Comparison of ENCODE assay signal across 8 cellular contexts in genomic region chr13:19959831-19960672, GRCh38. TPM values are rescaled to one million over a fixed set of nuclear protein-coding genes. Genes with fewer than 3 reads are reported as not detected.
A peak's percentile ranks its signal among the peaks of the same experiment; 100 is the strongest.
DNase-seq lines count a peak whose midpoint lies in the region; ATAC-seq and TF ChIP-seq lines count a peak whose summit lies in the region.

No MANE protein-coding gene starts in this region.

- H3K9me3 ChIP-seq in neural cell (ENCODE audit: low read length): peaks cover 5% of the 10 kb centered on the region

- peaks cover 19% of the 10 kb centered on the region for H4K20me1 ChIP-seq in neural cell (ENCODE audit: insufficient read depth)

- H3K27ac Mint-ChIP-seq in stimulated activated naive CD8-positive, alpha-beta T cell treated with anti-CD3 and anti-CD28 coated beads, Interleukin-15, amount 100 ng/mL, for 72 hours: peak overlapping the region; percentile 91 to 97

- H3K27me3 ChIP-seq in neural cell (ENCODE audit: insufficient read depth, low read depth, low read length): no peaks in the 10 kb centered on the region

- H3K27ac ChIP-seq in RWPE1 (peak overlapping the region; percentile 98), neural cell (ENCODE audit: low read length) (peak overlapping the region; percentile 97)

- no peaks in the 10 kb centered on the region for H3K9me3 Mint-ChIP-seq in stimulated activated naive CD8-positive, alpha-beta T cell treated with anti-CD3 and anti-CD28 coated beads, Interleukin-15, amount 100 ng/mL, for 72 hours

- H3F3A ChIP-seq in neural cell (ENCODE audit: insufficient read depth, low read length, poor library complexity, severe bottlenecking): peaks cover 3% of the 10 kb centered on the region

- TF ChIP-seq RAD21 in neural cell (conservative IDR thresholded peaks at IDR 0.05): peak; percentile 77

- peak; percentile 76 for TF ChIP-seq CTCF in LNCaP clone FGC (IDR thresholded peaks at IDR 0.05; ENCODE audit: control insufficient read depth, extremely low read depth, insufficient read depth)
- peak; percentile 94 for TF ChIP-seq CTCF in RWPE1 (conservative IDR thresholded peaks at IDR 0.05; ENCODE audit: low read depth)
- peak; percentile 98 for TF ChIP-seq CTCF in fibroblast of the aortic adventitia (IDR thresholded peaks at IDR 0.05; ENCODE audit: insufficient read depth, low read length)
- TF ChIP-seq CTCF in neural cell (IDR thresholded peaks at IDR 0.05; ENCODE audit: poor library complexity, severe bottlenecking): peak; percentile 99

- DNase-seq in ELR (ENCODE audit: low read depth) (peak; percentile 94), GOT3 (lab: John Stamatoyannopoulos, UW) (peak; percentile 28), LNCaP clone FGC (ENCODE audit: low read depth) (peak; percentile 67), RWPE1 (ENCODE audit: low spot score) (peak; percentile 80), fibroblast of the aortic adventitia (ENCODE audit: low read depth) (peak; percentile 87)
- peak; percentile 79 for DNase-seq in activated T-helper 9 cell treated with anti-CD3 and anti-CD28 coated beads, Interleukin-2, amount 50 U/mL, for 16 hours (ENCODE audit: low read depth)
- DNase-seq in stimulated activated naive CD8-positive, alpha-beta T cell treated with anti-CD3 and anti-CD28 coated beads, Interleukin-15, amount 100 ng/mL, for 72 hours: peak; percentile 85 to 93

- H3K4me1 Mint-ChIP-seq in stimulated activated naive CD8-positive, alpha-beta T cell treated with anti-CD3 and anti-CD28 coated beads, Interleukin-15, amount 100 ng/mL, for 72 hours: peaks cover 30% of the 10 kb centered on the region

- peak overlapping the region; percentile 96 to 98 for H3K4me3 Mint-ChIP-seq in stimulated activated naive CD8-positive, alpha-beta T cell treated with anti-CD3 and anti-CD28 coated beads, Interleukin-15, amount 100 ng/mL, for 72 hours

- H3K4me3 ChIP-seq in LNCaP clone FGC (ENCODE audit: low read depth, low read length) (peak overlapping the region; percentile 91), fibroblast of the aortic adventitia (ENCODE audit: low read depth, low read length) (peak overlapping the region; percentile 86), neural cell (ENCODE audit: low read length) (peak overlapping the region; percentile 88)

- H2AFZ ChIP-seq in neural cell (ENCODE audit: low read depth, low read length): peak overlapping the region; percentile 61

- ATAC-seq in stimulated activated naive CD8-positive, alpha-beta T cell treated with anti-CD3 and anti-CD28 coated beads, Interleukin-15, amount 100 ng/mL, for 72 hours: peak; percentile 66

- H3K9me2 ChIP-seq in neural cell (ENCODE audit: insufficient read depth, low read length): no peaks in the 10 kb centered on the region

- H3K9ac ChIP-seq in neural cell (ENCODE audit: low read length): peak overlapping the region; percentile 98

- H3K27me3 Mint-ChIP-seq in stimulated activated naive CD8-positive, alpha-beta T cell treated with anti-CD3 and anti-CD28 coated beads, Interleukin-15, amount 100 ng/mL, for 72 hours: no peaks in the 10 kb centered on the region

- POLR2A ChIA-PET in RWPE1 (lab: Yijun Ruan, JAX; ENCODE audit: low non-redundant PET): no interaction called here

- H3K79me2 ChIP-seq in neural cell (replicated peaks; ENCODE audit: insufficient read depth, low read length): peaks cover 46% of the 10 kb centered on the region

- H3K4me2 ChIP-seq in neural cell (ENCODE audit: low read length): peak overlapping the region; percentile 93

- peaks cover 6% of the 10 kb centered on the region for H3K36me3 ChIP-seq in neural cell (ENCODE audit: insufficient read depth, low read length)

- TF ChIP-seq EP300 in neural cell (conservative IDR thresholded peaks at IDR 0.05; ENCODE audit: poor library complexity, severe bottlenecking): peak; percentile 59

- CTCF ChIA-PET in RWPE1 (lab: Yijun Ruan, JAX): interaction anchor here (0.5 to 1.2 kb wide), 9 partner anchors 9 to 167 kb away, joined by 3 to 6 read pairs (median 4); no protein-coding TSS in a partner anchor

TF ChIP-seq in neural cell, 6 proteins besides CTCF, POLR2A, EP300 and RAD21:
- peak; percentile 95 for TF ChIP-seq POLR2AphosphoS5 (IDR thresholded peaks at IDR 0.05)
- TF ChIP-seq EZH2 (IDR thresholded peaks at IDR 0.05; ENCODE audit: borderline replicate concordance, insufficient read depth, low read length, poor library complexity, severe bottlenecking): no peak
- peak; percentile 72 for TF ChIP-seq SMC3 (conservative IDR thresholded peaks at IDR 0.05; ENCODE audit: poor library complexity)
- TF ChIP-seq TAF1 (IDR thresholded peaks at IDR 0.05; ENCODE audit: low read depth): peak; percentile 93
- TF ChIP-seq MXI1 (conservative IDR thresholded peaks at IDR 0.05; ENCODE audit: poor library complexity, severe bottlenecking): peak; percentile 63
- peak; percentile 50 for TF ChIP-seq REST (IDR thresholded peaks at IDR 0.05; ENCODE audit: borderline replicate concordance)

RNA-seq across cellular contexts. Expression of gene ZMYM2, which starts 1.5 kb away (rescaled TPM):
- total RNA-seq in fibroblast of the aortic adventitia (ENCODE audit: low replicate concordance): 47.8 and 62.5 TPM in 2 replicates
- polyA plus RNA-seq in neural cell: 81.6 and 92.2 TPM in 2 replicates
- 249 and 284 TPM in 2 replicates for polyA minus RNA-seq in neural cell

Comparison
In these comparisons a context has a peak if more than half of its experiments do, and no peak if none do; other contexts are left out.
1. Peak in every context shown above with its lines: DNase-seq, ATAC-seq, H3K4me3 ChIP-seq and H3K27ac ChIP-seq.
2. DNase-seq: peak in every context shown above with its lines; median percentile 94 in ELR; 89 in stimulated activated naive CD8-positive, alpha-beta T cell treated with anti-CD3 and anti-CD28 coated beads, Interleukin-15, amount 100 ng/mL, for 72 hours; 87 in fibroblast of the aortic adventitia; 80 in RWPE1; 79 in activated T-helper 9 cell treated with anti-CD3 and anti-CD28 coated beads, Interleukin-2, amount 50 U/mL, for 16 hours; 67 in LNCaP clone FGC; 28 in GOT3.